ENCODE assay signal across 10 cellular contexts in the genomic region with DNA sequence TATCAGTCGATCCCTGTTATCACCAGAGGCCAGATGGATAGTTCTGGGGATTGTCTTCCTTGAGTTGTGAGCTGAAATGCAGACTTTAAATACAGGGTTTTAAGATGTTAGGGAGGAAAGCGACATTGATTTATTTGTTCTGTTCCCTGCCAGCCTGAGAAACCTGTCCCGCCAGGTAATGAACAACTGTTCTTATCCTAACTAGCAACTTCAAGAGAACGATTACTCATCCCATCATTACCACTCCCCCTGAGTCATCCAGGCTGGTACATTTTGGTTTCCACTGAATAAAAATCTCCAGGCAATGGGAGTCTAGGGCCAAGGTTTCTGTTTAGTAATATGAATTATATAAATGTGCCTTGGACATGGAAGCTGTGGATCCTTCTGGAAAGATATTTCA.
A peak's percentile ranks its signal among the peaks of the same experiment; 100 is the strongest.
DNase-seq lines count a peak whose midpoint lies in the region; ATAC-seq, FAIRE-seq and TF ChIP-seq lines count a peak whose summit lies in the region.
"Had no signal": no experiment of that assay in that cellular context is flagged by ENCODE, and none has a peak within 500 bp of the region (broad histone marks: within the 10 kb centered on the region; RNA-seq: fewer than 3 reads in every experiment).

No MANE protein-coding gene starts in this region.

- no peak for DNase-seq in cardiac muscle cell (ENCODE audit: low read depth in 1 of 2, low spot score in 1 of 2)
- no peak for DNase-seq in Right ventricle myocardium superior
- peak; percentile 60 for DNase-seq in RWPE2 (ENCODE audit: low spot score)
- DNase-seq in iris pigment epithelial cell (ENCODE audit: low read depth), result peak; percentile 12
- DNase-seq in urothelium cell line (ENCODE audit: low spot score), result peak; percentile 54
- DNase-seq in NCI-H187 treated with DMSO at 0.1 percent for 48 hours (lab: John Stamatoyannopoulos, UW), result no peak
- DNase-seq in activated CD8-positive, alpha-beta memory T cell treated with anti-CD3 and anti-CD28 coated beads, Interleukin-2, amount 10 ng/mL, durations not matched to agents 7 days and 5 days, result no peak
- DNase-seq in stimulated activated CD4-positive, alpha-beta T cell treated with anti-CD3 and anti-CD28 coated beads, Interleukin-15, amount 100 ng/mL, for 24 hours, result no peak
- DNase-seq: NCI-H1092, SJCRH30 had no signal

- ATAC-seq in Right ventricle myocardium superior (ENCODE audit: poor library complexity), result no peak
- peak; percentile 96 for ATAC-seq in RWPE2 (ENCODE audit: low read depth)
- no peak for ATAC-seq in activated CD8-positive, alpha-beta memory T cell treated with anti-CD3 and anti-CD28 coated beads, Interleukin-2, amount 10 ng/mL, durations not matched to agents 7 days and 5 days

- H3K4me3 Mint-ChIP-seq in activated CD8-positive, alpha-beta memory T cell treated with anti-CD3 and anti-CD28 coated beads, Interleukin-2, amount 10 ng/mL, durations not matched to agents 7 days and 5 days, result no peak overlapping the region

- H3K36me3 ChIP-seq in cardiac muscle cell, result no peaks in the 10 kb centered on the region
- H3K36me3 ChIP-seq in RWPE2 (ENCODE audit: low read depth), result no peaks in the 10 kb centered on the region
- H3K36me3 ChIP-seq: SJCRH30 had no signal

- no peak overlapping the region for H3K27ac Mint-ChIP-seq in activated CD8-positive, alpha-beta memory T cell treated with anti-CD3 and anti-CD28 coated beads, Interleukin-2, amount 10 ng/mL, durations not matched to agents 7 days and 5 days

- CTCF ChIA-PET in activated CD8-positive, alpha-beta memory T cell treated with anti-CD3 and anti-CD28 coated beads, Interleukin-2, amount 10 ng/mL, durations not matched to agents 7 days and 5 days (lab: Charles Lee), result no interaction called here

- H3K4me1 ChIP-seq in cardiac muscle cell (ENCODE audit: low read depth) (peaks cover 42% of the 10 kb centered on the region), RWPE2 (ENCODE audit: insufficient read depth, poor library complexity, severe bottlenecking) (peaks cover 24% of the 10 kb centered on the region)
- H3K4me1 ChIP-seq: SJCRH30 had no signal

- TF ChIP-seq CTCF in cardiac muscle cell (IDR thresholded peaks at IDR 0.05; ENCODE audit: low read depth, low read length), result no peak
- no peak for TF ChIP-seq CTCF in RWPE2 (IDR thresholded peaks at IDR 0.05; ENCODE audit: poor library complexity, severe bottlenecking)

- intact Hi-C loops in Right ventricle myocardium superior (cut with DNase I), result no loop called here

- H3K4me3 ChIP-seq in cardiac muscle cell (no peak overlapping the region), RWPE2 (ENCODE audit: severe bottlenecking) (no peak overlapping the region)
- H3K4me3 ChIP-seq: SJCRH30 had no signal

- H3K27ac ChIP-seq in cardiac muscle cell (peak overlapping the region; percentile 56), RWPE2 (ENCODE audit: poor library complexity, severe bottlenecking) (peak overlapping the region; percentile 54)
- H3K27ac ChIP-seq: SJCRH30 had no signal

- H3K27me3 ChIP-seq in cardiac muscle cell, result no peaks in the 10 kb centered on the region
- H3K27me3 ChIP-seq in RWPE2 (ENCODE audit: insufficient read depth, poor library complexity, severe bottlenecking), result no peaks in the 10 kb centered on the region
- H3K27me3 ChIP-seq: SJCRH30 had no signal

- H3K27me3 Mint-ChIP-seq in activated CD8-positive, alpha-beta memory T cell treated with anti-CD3 and anti-CD28 coated beads, Interleukin-2, amount 10 ng/mL, durations not matched to agents 7 days and 5 days, result peaks cover 7% of the 10 kb centered on the region

- no peak for FAIRE-seq in urothelium cell line (lab: Jason Lieb, UNC)

- H3K9me3 ChIP-seq in cardiac muscle cell (ENCODE audit: low read depth) (no peaks in the 10 kb centered on the region), RWPE2 (ENCODE audit: severe bottlenecking) (no peaks in the 10 kb centered on the region)
- H3K9me3 ChIP-seq: SJCRH30 had no signal

- no peaks in the 10 kb centered on the region for H3K36me3 Mint-ChIP-seq in activated CD8-positive, alpha-beta memory T cell treated with anti-CD3 and anti-CD28 coated beads, Interleukin-2, amount 10 ng/mL, durations not matched to agents 7 days and 5 days

- H3K4me1 Mint-ChIP-seq in activated CD8-positive, alpha-beta memory T cell treated with anti-CD3 and anti-CD28 coated beads, Interleukin-2, amount 10 ng/mL, durations not matched to agents 7 days and 5 days, result peaks cover 9% of the 10 kb centered on the region

- H3K9me3 Mint-ChIP-seq in activated CD8-positive, alpha-beta memory T cell treated with anti-CD3 and anti-CD28 coated beads, Interleukin-2, amount 10 ng/mL, durations not matched to agents 7 days and 5 days (ENCODE audit: low read depth), result peaks cover 3% of the 10 kb centered on the region

Comparison
In these comparisons a context has a peak if more than half of its experiments do, and no peak if none do; other contexts are left out.
1. DNase-seq: peak in RWPE2 (single experiment), iris pigment epithelial cell (single experiment) and urothelium cell line (single experiment); none in cardiac muscle cell (0 of 2), Right ventricle myocardium superior (single experiment), NCI-H187 treated with DMSO at 0.1 percent for 48 hours (single experiment), activated CD8-positive, alpha-beta memory T cell treated with anti-CD3 and anti-CD28 coated beads, Interleukin-2, amount 10 ng/mL, durations not matched to agents 7 days and 5 days (single experiment) and stimulated activated CD4-positive, alpha-beta T cell treated with anti-CD3 and anti-CD28 coated beads, Interleukin-15, amount 100 ng/mL, for 24 hours (single experiment).